In genomic region chr15:99250494-99251435, GRCh38 we compare ENCODE assay signal across 1 cellular context.
TF ChIP-seq lines count a peak whose summit lies in the region.

No MANE protein-coding gene starts in this region.

TF ChIP-seq in HEK293, 187 proteins besides CTCF, POLR2A, EP300 and RAD21 (continued from another document and continues in another):
- 0 out of 2 replicates have a peak, but pooled peaks have one; percentile 39 for TF ChIP-seq KLF9 (tag by site-specific recombination; IDR thresholded peaks at IDR 0.05; ENCODE audit: low read depth)
- TF ChIP-seq ZNF701 (tag by site-specific recombination; IDR thresholded peaks at IDR 0.05), result no peak
- no peak for TF ChIP-seq ZNF48 (tag by site-specific recombination; IDR thresholded peaks at IDR 0.05)
- peak; percentile 54 for TF ChIP-seq ZFP37 (tag by site-specific recombination; IDR thresholded peaks at IDR 0.05)
- peak; percentile 45 for TF ChIP-seq ZNF600 (tag by site-specific recombination; IDR thresholded peaks at IDR 0.05)
- TF ChIP-seq YY2 (tag by site-specific recombination; IDR thresholded peaks at IDR 0.05), result no peak
- TF ChIP-seq PRDM1 (tag by site-specific recombination; IDR thresholded peaks at IDR 0.05), result no peak
- no peak for TF ChIP-seq ZNF514 (tag by site-specific recombination; IDR thresholded peaks at IDR 0.05)
- TF ChIP-seq ZEB2 (tag by site-specific recombination; IDR thresholded peaks at IDR 0.05), result no peak; the same call in 1 of the 2 replicates
- no peak for TF ChIP-seq ZSCAN16 (tag by site-specific recombination; IDR thresholded peaks at IDR 0.05)
- no peak for TF ChIP-seq BCL11B (tag by site-specific recombination; IDR thresholded peaks at IDR 0.05; ENCODE audit: low read depth)
- no peak for TF ChIP-seq ZNF214 (tag by site-specific recombination; IDR thresholded peaks at IDR 0.05; ENCODE audit: borderline replicate concordance)
- no peak for TF ChIP-seq ZNF621 (tag by site-specific recombination; IDR thresholded peaks at IDR 0.05)
- TF ChIP-seq ZNF398 (tag by site-specific recombination; IDR thresholded peaks at IDR 0.05), result peak; percentile 96; the same call in 1 of the 2 replicates
- no peak; the same call in 1 of the 2 replicates for TF ChIP-seq ZNF433 (tag by site-specific recombination; IDR thresholded peaks at IDR 0.05; ENCODE audit: low read depth)
- no peak for TF ChIP-seq ZBTB7A (tag by site-specific recombination; IDR thresholded peaks at IDR 0.05; ENCODE audit: low read depth)
- TF ChIP-seq ZNF654 (tag by site-specific recombination; IDR thresholded peaks at IDR 0.05; ENCODE audit: low read depth), result no peak
- no peak for TF ChIP-seq ZNF544 (tag by site-specific recombination; IDR thresholded peaks at IDR 0.05)
- peak; percentile 49 for TF ChIP-seq ZNF341 (tag by site-specific recombination; IDR thresholded peaks at IDR 0.05; ENCODE audit: low read depth)
- TF ChIP-seq ZNF549 (tag by site-specific recombination; IDR thresholded peaks at IDR 0.05), result no peak
- peak; percentile 90 for TF ChIP-seq ZBTB6 (tag by site-specific recombination; IDR thresholded peaks at IDR 0.05)
- TF ChIP-seq ZNF473 (tag by site-specific recombination; IDR thresholded peaks at IDR 0.05), result no peak
- TF ChIP-seq KLF10 (tag by site-specific recombination; IDR thresholded peaks at IDR 0.05), result no peak
- TF ChIP-seq ZBTB48 (tag by site-specific recombination; IDR thresholded peaks at IDR 0.05), result peak; percentile 61; the same call in 1 of the 2 replicates
- TF ChIP-seq PATZ1 (tag by site-specific recombination; IDR thresholded peaks at IDR 0.05), result no peak
- peak; percentile 75 for TF ChIP-seq ZNF518A (tag by site-specific recombination; conservative IDR thresholded peaks at IDR 0.05; ENCODE audit: low read depth)
- no peak for TF ChIP-seq MYNN (tag by site-specific recombination; IDR thresholded peaks at IDR 0.05; ENCODE audit: borderline replicate concordance)
- no peak for TF ChIP-seq ZNF488 (tag by site-specific recombination; IDR thresholded peaks at IDR 0.05)
- TF ChIP-seq ZNF624 (tag by site-specific recombination; IDR thresholded peaks at IDR 0.05), result no peak
- TF ChIP-seq ZNF768 (tag by site-specific recombination; IDR thresholded peaks at IDR 0.05), result no peak
- no peak for TF ChIP-seq ZNF394 (tag by site-specific recombination; IDR thresholded peaks at IDR 0.05; ENCODE audit: borderline replicate concordance)
- TF ChIP-seq ZNF677 (tag by site-specific recombination; IDR thresholded peaks at IDR 0.05), result no peak
- TF ChIP-seq ZNF423 (tag by site-specific recombination; IDR thresholded peaks at IDR 0.05), result no peak
- peak; percentile 40; the same call in 1 of the 2 replicates for TF ChIP-seq SCRT2 (tag by site-specific recombination; IDR thresholded peaks at IDR 0.05)
- no peak for TF ChIP-seq ZNF704 (tag by site-specific recombination; IDR thresholded peaks at IDR 0.05)
- TF ChIP-seq SALL2 (tag by site-specific recombination; IDR thresholded peaks at IDR 0.05; ENCODE audit: borderline replicate concordance), result no peak
- no peak for TF ChIP-seq HIC1 (tag by site-specific recombination; IDR thresholded peaks at IDR 0.05)
- no peak for TF ChIP-seq ZNF645 (tag by site-specific recombination; IDR thresholded peaks at IDR 0.05)
- no peak for TF ChIP-seq ZNF561 (tag by site-specific recombination; IDR thresholded peaks at IDR 0.05; ENCODE audit: borderline replicate concordance)
- TF ChIP-seq ZSCAN4 (tag by site-specific recombination; IDR thresholded peaks at IDR 0.05), result no peak
- no peak for TF ChIP-seq ZSCAN23 (tag by site-specific recombination; IDR thresholded peaks at IDR 0.05)
- TF ChIP-seq ZSCAN30 (tag by site-specific recombination; IDR thresholded peaks at IDR 0.05), result no peak
- no peak for TF ChIP-seq ZNF362 (tag by site-specific recombination; IDR thresholded peaks at IDR 0.05)
- TF ChIP-seq ELK4 (IDR thresholded peaks at IDR 0.05; ENCODE audit: borderline replicate concordance, low read depth, low read length), result no peak; the same call in 1 of the 2 replicates
